Comparison of ENCODE assay signal across 10 cellular contexts in genomic region chr2:235614176-235614860, GRCh38.
DNase-seq lines count a peak whose midpoint lies in the region; ATAC-seq and TF ChIP-seq lines count a peak whose summit lies in the region.
"Had no signal": no experiment of that assay in that cellular context is flagged by ENCODE, and none has a peak within 500 bp of the region (broad histone marks: within the 10 kb centered on the region; RNA-seq: fewer than 3 reads in every experiment).

No MANE protein-coding gene starts in this region.

- H3K4me1 ChIP-seq in colonic mucosa (no peaks in the 10 kb centered on the region), neuronal stem cell (ENCODE audit: control insufficient read depth in 2 of 2, insufficient read depth in 1 of 2, low read depth in 1 of 2, low read length in 2 of 2) (peaks cover 4 to 12% of the 10 kb centered on the region in 2 donors)

- no peak overlapping the region for H2AK5ac ChIP-seq in neuronal stem cell (ENCODE audit: low read depth, low read length)

- peak overlapping the region in 2 of 7 donors; percentile 6 to 55 for H3K27ac Mint-ChIP-seq in CD14-positive monocyte
- H3K27ac Mint-ChIP-seq: activated T-helper 1 cell treated with anti-CD3 and anti-CD28 coated beads, Interleukin-12 subunit alpha, Interleukin-12 subunit beta, Interleukin-2, Interleukin-4 antibody, amounts not matched to agents 30 ng/mL and 10 ng/mL and 1 ng/mL, durations not matched to agents 14 hours and 24 hours and 36 hours had no signal

- H3K79me1 ChIP-seq in neuronal stem cell (ENCODE audit: low read depth, low read length), result peaks cover 10% of the 10 kb centered on the region

- no CpG with 5 or more reads among the region's 14 CpGs for WGBS in neuronal stem cell (ENCODE audit: extremely low coverage in 2 of 2, insufficient read length in 2 of 2, insufficient replicate concordance in 1 of 2), 2 donors

- no peak overlapping the region for H2AFZ ChIP-seq in neuronal stem cell (ENCODE audit: low read length)

- peaks cover 0 to 8% (median 3%) of the 10 kb centered on the region in 3 donors for H3K27me3 Mint-ChIP-seq in CD14-positive monocyte (ENCODE audit: low read depth in 3 of 3)

- TF ChIP-seq CTCF in colonic mucosa (IDR thresholded peaks at IDR 0.05) (no peak), CD14-positive monocyte (IDR thresholded peaks at IDR 0.05) (no peak)

- H4K8ac ChIP-seq in neuronal stem cell (ENCODE audit: low read depth, low read length), result no peak overlapping the region

- ATAC-seq in GM18502 (IDR thresholded peaks at IDR 0.05; ENCODE audit: poor library complexity, unreplicated experiment), result no peak
- ATAC-seq in GM18498 (IDR thresholded peaks at IDR 0.05; ENCODE audit: unreplicated experiment), result no peak

- no peak overlapping the region for H4K91ac ChIP-seq in neuronal stem cell (ENCODE audit: low read depth, low read length, poor library complexity)

- H3K14ac ChIP-seq in neuronal stem cell (ENCODE audit: low read length), result no peak overlapping the region

- H3K36me3 Mint-ChIP-seq in CD14-positive monocyte, result no peaks in the 10 kb centered on the region

- H3K23ac ChIP-seq in neuronal stem cell (ENCODE audit: low read depth, low read length, poor library complexity), result no peak overlapping the region

- H3K4me1 Mint-ChIP-seq in CD14-positive monocyte, result peaks cover 15% of the 10 kb centered on the region

- H3K18ac ChIP-seq in neuronal stem cell (ENCODE audit: low read length), result peak overlapping the region; percentile 17

- H3K36me3 ChIP-seq in colonic mucosa (no peaks in the 10 kb centered on the region), neuronal stem cell (replicated peaks in 1 of 2; ENCODE audit: control insufficient read depth in 2 of 2, insufficient read depth in 2 of 2, low read length in 2 of 2) (no peaks in the 10 kb centered on the region)

- H2BK5ac ChIP-seq in neuronal stem cell (ENCODE audit: low read length), result no peak overlapping the region

- H3K9me3 ChIP-seq in colonic mucosa (no peaks in the 10 kb centered on the region), neuronal stem cell (replicated peaks in 1 of 2; ENCODE audit: control insufficient read depth in 2 of 2, insufficient read depth in 1 of 2, low read depth in 1 of 2, low read length in 2 of 2) (no peaks in the 10 kb centered on the region)

- H3K4ac ChIP-seq in neuronal stem cell (ENCODE audit: low read length), result no peak overlapping the region

- H3K4me3 ChIP-seq in colonic mucosa, result no peak overlapping the region
- H3K4me3 ChIP-seq in neuronal stem cell (ENCODE audit: low read length in 2 of 2), result no peak overlapping the region

- H2BK12ac ChIP-seq in neuronal stem cell (ENCODE audit: low read length), result no peak overlapping the region

- no peak overlapping the region for H2BK120ac ChIP-seq in neuronal stem cell (ENCODE audit: low read depth, low read length)

- H3K4me3 Mint-ChIP-seq in CD14-positive monocyte, result no peak overlapping the region
- H3K4me3 Mint-ChIP-seq: activated T-helper 1 cell treated with anti-CD3 and anti-CD28 coated beads, Interleukin-12 subunit alpha, Interleukin-12 subunit beta, Interleukin-2, Interleukin-4 antibody, amounts not matched to agents 30 ng/mL and 10 ng/mL and 1 ng/mL, durations not matched to agents 14 hours and 24 hours and 36 hours had no signal

- peaks cover 0 to 2% (median 0%) of the 10 kb centered on the region in 7 donors for H3K9me3 Mint-ChIP-seq in CD14-positive monocyte
- H3K9me3 Mint-ChIP-seq: activated T-helper 1 cell treated with anti-CD3 and anti-CD28 coated beads, Interleukin-12 subunit alpha, Interleukin-12 subunit beta, Interleukin-2, Interleukin-4 antibody, amounts not matched to agents 30 ng/mL and 10 ng/mL and 1 ng/mL, durations not matched to agents 14 hours and 24 hours and 36 hours had no signal

- intact Hi-C loops in colonic mucosa (cut with DNase I) (no loop called here), CD14-positive monocyte (cut with micrococcal nuclease) (no loop called here)

- H3K27ac ChIP-seq in colonic mucosa (no peak overlapping the region), neuronal stem cell (replicated peaks; ENCODE audit: low read length) (no peak overlapping the region)

- H3K4me2 ChIP-seq in neuronal stem cell (ENCODE audit: insufficient read depth, low read length, poor library complexity, severe bottlenecking), result no peak overlapping the region

- peak; percentile 95 for DNase-seq in DMS 273 (lab: John Stamatoyannopoulos, UW; ENCODE audit: unreplicated experiment)
- DNase-seq in NCI-H524 (lab: John Stamatoyannopoulos, UW), result peak; percentile 66 to 85
- DNase-seq in colonic mucosa, result peak; percentile 37
- DNase-seq in neuronal stem cell (ENCODE audit: low spot score), result no peak
- DNase-seq in NCI-H1105 (lab: John Stamatoyannopoulos, UW), result no peak
- DNase-seq in CD14-positive monocyte (ENCODE audit: low spot score), result no peak
- DNase-seq: T1000 had no signal

- H3K27me3 ChIP-seq in colonic mucosa (no peaks in the 10 kb centered on the region), neuronal stem cell (ENCODE audit: control insufficient read depth in 3 of 3, insufficient read depth in 3 of 3, low read depth in 1 of 3, low read length in 3 of 3) (no peaks in the 10 kb centered on the region)

- no peak overlapping the region for H3K9ac ChIP-seq in colonic mucosa (ENCODE audit: low read depth in 2 of 2, low read length in 2 of 2)
- H3K9ac ChIP-seq in neuronal stem cell (ENCODE audit: low read depth, low read length, poor library complexity), result no peak overlapping the region

- no peak overlapping the region for H2BK15ac ChIP-seq in neuronal stem cell (ENCODE audit: low read length)

Comparison
In these comparisons a context has a peak if more than half of its experiments do, and no peak if none do; other contexts are left out.
1. DNase-seq: peak in DMS 273 (single experiment), NCI-H524 (2 of 2) and colonic mucosa (single experiment); none in neuronal stem cell (single experiment), NCI-H1105 (single experiment) and CD14-positive monocyte (single experiment).